Comparison of ENCODE assay signal across 9 cellular contexts in genomic region chr4:145487626-145488025, GRCh38. TPM values are rescaled to one million over a fixed set of nuclear protein-coding genes. Genes with fewer than 3 reads are reported as not detected.
DNase-seq lines count a peak whose midpoint lies in the region; ATAC-seq and TF ChIP-seq lines count a peak whose summit lies in the region.
"Had no signal": no experiment of that assay in that cellular context is flagged by ENCODE, and none has a peak within 500 bp of the region (broad histone marks: within the 10 kb centered on the region; RNA-seq: fewer than 3 reads in every experiment).

No MANE protein-coding gene starts in this region.

- H3K4me3 ChIP-seq in GM12864 (ENCODE audit: low read depth, low read length) (peak overlapping the region; percentile 32; the same call in 1 of the 2 replicates), gastroesophageal sphincter (no peak overlapping the region), GM23248 (no peak overlapping the region)

- H3K9me3 ChIP-seq in gastroesophageal sphincter (no peaks in the 10 kb centered on the region), GM23248 (ENCODE audit: low read depth) (no peaks in the 10 kb centered on the region)

- H3K27ac Mint-ChIP-seq in activated CD4-positive, alpha-beta T cell treated with anti-CD3 and anti-CD28 coated beads, Interleukin-2, amount 10 ng/mL, durations not matched to agents 7 days and 5 days: no peak overlapping the region

- H3K4me1 ChIP-seq in gastroesophageal sphincter: peaks cover 2 to 88% (median 10%) of the 10 kb centered on the region in 3 donors
- peaks cover 13% of the 10 kb centered on the region; the same call in 1 of the 2 replicates for H3K4me1 ChIP-seq in GM23248 (ENCODE audit: insufficient read depth)

- no peaks in the 10 kb centered on the region for H3K36me3 Mint-ChIP-seq in activated CD4-positive, alpha-beta T cell treated with anti-CD3 and anti-CD28 coated beads, Interleukin-2, amount 10 ng/mL, durations not matched to agents 7 days and 5 days (ENCODE audit: low read depth)

- 71 to 73% methylated on average over 3 of the region's 3 CpGs for WGBS in gastroesophageal sphincter (ENCODE audit: low coverage in 1 of 2), 2 donors
- 98 to 100% methylated on average over 3 of the region's 3 CpGs for WGBS in GM23248 (ENCODE audit: low coverage in 1 of 2, low lambda C conversion rate in 2 of 2, missing lambda C conversion rate in 2 of 2), 2 experiments

- H3K9ac ChIP-seq in GM23248: no peak overlapping the region

- H3K36me3 ChIP-seq in gastroesophageal sphincter: no peaks in the 10 kb centered on the region
- H3K36me3 ChIP-seq in GM23248 (ENCODE audit: low read depth): no peaks in the 10 kb centered on the region

- H3K27me3 Mint-ChIP-seq in activated CD4-positive, alpha-beta T cell treated with anti-CD3 and anti-CD28 coated beads, Interleukin-2, amount 10 ng/mL, durations not matched to agents 7 days and 5 days: no peaks in the 10 kb centered on the region

- ATAC-seq in GM19324 (IDR thresholded peaks at IDR 0.05; ENCODE audit: low FRiP score, unreplicated experiment): peak; percentile 89
- ATAC-seq in HG03025 (IDR thresholded peaks at IDR 0.05; ENCODE audit: low FRiP score, unreplicated experiment): peak; percentile 96
- no peak for ATAC-seq in gastroesophageal sphincter

- H3K27me3 ChIP-seq in gastroesophageal sphincter (no peaks in the 10 kb centered on the region), GM23248 (replicated peaks; ENCODE audit: insufficient read depth) (no peaks in the 10 kb centered on the region)

- CTCF ChIA-PET in activated CD4-positive, alpha-beta T cell treated with anti-CD3 and anti-CD28 coated beads, Interleukin-2, amount 10 ng/mL, durations not matched to agents 7 days and 5 days (lab: Charles Lee): interaction anchor here (1.1 kb wide), 1 partner anchor 526 kb away, joined by 4 read pairs; no protein-coding TSS in a partner anchor

- H3K27ac ChIP-seq in gastroesophageal sphincter (no peak overlapping the region), GM23248 (no peak overlapping the region)

- peak overlapping the region; percentile 60 for H3K4me3 Mint-ChIP-seq in activated CD4-positive, alpha-beta T cell treated with anti-CD3 and anti-CD28 coated beads, Interleukin-2, amount 10 ng/mL, durations not matched to agents 7 days and 5 days

- DNase-seq in GM12864 (ENCODE audit: low read depth) (peak; percentile 83), NCI-H1694 treated with DMSO at 0.1 percent for 48 hours (lab: John Stamatoyannopoulos, UW) (no peak), NCI-H510A (lab: John Stamatoyannopoulos, UW) (no peak), GM23248 (no peak)
- DNase-seq in activated CD4-positive, alpha-beta T cell treated with anti-CD3 and anti-CD28 coated beads, Interleukin-2, amount 10 ng/mL, durations not matched to agents 7 days and 5 days: peak; percentile 51
- DNase-seq: dermis blood vessel endothelial cell had no signal

- H3K4me1 Mint-ChIP-seq in activated CD4-positive, alpha-beta T cell treated with anti-CD3 and anti-CD28 coated beads, Interleukin-2, amount 10 ng/mL, durations not matched to agents 7 days and 5 days: peaks cover 5% of the 10 kb centered on the region

- peaks cover 100% of the 10 kb centered on the region for H3K79me2 ChIP-seq in GM23248 (ENCODE audit: insufficient read depth)

- no peak for TF ChIP-seq CTCF in GM12864 (IDR thresholded peaks at IDR 0.05; ENCODE audit: low read depth, low read length, missing control alignments)
- no peak for TF ChIP-seq CTCF in gastroesophageal sphincter (IDR thresholded peaks at IDR 0.05)

- peaks cover 9% of the 10 kb centered on the region; the same call in 1 of the 2 replicates for H3F3A ChIP-seq in GM23248 (ENCODE audit: insufficient read depth)

- H3K4me2 ChIP-seq in GM23248 (ENCODE audit: unreplicated experiment): no peak overlapping the region

- TF ChIP-seq POLR2A in gastroesophageal sphincter (IDR thresholded peaks at IDR 0.05): no peak

- no peaks in the 10 kb centered on the region for H3K9me2 ChIP-seq in GM23248 (ENCODE audit: insufficient read depth)

- in situ Hi-C loops in GM23248 (cut with MboI): no loop called here

- H3K9me3 Mint-ChIP-seq in activated CD4-positive, alpha-beta T cell treated with anti-CD3 and anti-CD28 coated beads, Interleukin-2, amount 10 ng/mL, durations not matched to agents 7 days and 5 days: no peaks in the 10 kb centered on the region

- H2AFZ ChIP-seq in GM23248: no peak overlapping the region

- no peak for TF ChIP-seq EP300 in gastroesophageal sphincter (IDR thresholded peaks at IDR 0.05)

- H4K20me1 ChIP-seq in GM23248 (ENCODE audit: insufficient read depth): no peaks in the 10 kb centered on the region; the same call in 1 of the 2 replicates

- POLR2A ChIA-PET in activated CD4-positive, alpha-beta T cell treated with anti-CD3 and anti-CD28 coated beads, Interleukin-2, amount 10 ng/mL, durations not matched to agents 7 days and 5 days (lab: Charles Lee): no interaction called here

RNA-seq across cellular contexts. Expression of gene SMAD1, which starts 6.0 kb away (rescaled TPM):
- total RNA-seq in activated CD4-positive, alpha-beta T cell treated with anti-CD3 and anti-CD28 coated beads, Interleukin-2, amount 10 ng/mL, durations not matched to agents 7 days and 5 days: 10 to 100 TPM; 12.0 to 12.7 TPM
- total RNA-seq in gastroesophageal sphincter: 10 to 100 TPM; 26.3 to 37.8 (median 29.2) TPM
- total RNA-seq in GM23248 (2014; rRNA removed; shearing (Covaris generic)): 24.0 and 24.9 TPM in 2 replicates
- polyA plus RNA-seq in GM23248 (2016; fragmentation: Nextera tagmentation; extraction: Ambion mirVana): 17.8 and 20.2 TPM in 2 replicates

Comparison
In these comparisons a context has a peak if more than half of its experiments do, and no peak if none do; other contexts are left out.
1. DNase-seq: peak in GM12864 (single experiment) and activated CD4-positive, alpha-beta T cell treated with anti-CD3 and anti-CD28 coated beads, Interleukin-2, amount 10 ng/mL, durations not matched to agents 7 days and 5 days (single experiment); none in NCI-H1694 treated with DMSO at 0.1 percent for 48 hours (single experiment), NCI-H510A (single experiment) and GM23248 (single experiment).